ENCODE assay signal across 14 cellular contexts in the genomic region with DNA sequence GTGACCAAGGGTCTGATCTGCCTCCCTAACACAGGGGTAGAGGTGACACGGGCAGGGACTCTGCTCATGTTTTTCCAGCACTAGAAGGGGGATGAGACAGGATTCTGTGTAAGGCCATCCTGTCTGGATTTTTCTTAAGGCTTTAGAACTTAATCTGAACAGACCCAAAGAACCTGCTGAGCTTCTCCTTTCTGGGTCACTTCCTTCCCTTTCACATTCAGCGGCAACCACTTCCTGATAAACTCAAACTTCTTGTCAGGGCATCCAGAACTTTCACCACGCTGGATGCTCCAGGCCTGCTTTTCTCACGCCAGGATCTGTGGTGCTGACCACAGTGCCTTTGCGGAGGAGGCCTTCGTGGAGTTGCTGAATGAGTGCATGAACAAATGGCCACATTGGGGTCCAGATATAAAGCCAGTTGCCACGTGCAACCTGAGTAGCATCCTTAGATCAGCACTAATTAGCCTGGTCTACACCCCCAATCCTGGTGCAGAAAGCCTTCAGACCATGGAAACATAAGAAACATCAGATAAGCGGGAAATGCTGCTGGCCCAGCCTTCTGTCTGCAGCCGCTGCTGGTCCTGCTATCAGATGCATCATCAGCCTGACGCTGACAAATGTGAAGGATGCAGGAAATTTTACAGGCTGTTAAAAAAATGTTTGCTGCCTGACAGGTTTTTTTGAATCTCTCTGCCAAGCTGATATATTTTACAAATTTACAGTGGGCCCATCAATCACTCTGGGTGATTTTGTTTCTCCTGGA.
DNase-seq lines count a peak whose midpoint lies in the region; ATAC-seq, FAIRE-seq and TF ChIP-seq lines count a peak whose summit lies in the region.
"Had no signal": no experiment of that assay in that cellular context is flagged by ENCODE, and none has a peak within 500 bp of the region (broad histone marks: within the 10 kb centered on the region; RNA-seq: fewer than 3 reads in every experiment).

No MANE protein-coding gene starts in this region.

- peaks cover 19 to 25% of the 10 kb centered on the region in 2 donors for H3K4me1 Mint-ChIP-seq in immature natural killer cell

- H3K27me3 Mint-ChIP-seq in immature natural killer cell (ENCODE audit: low read depth in 3 of 3) = peaks cover 7 to 15% (median 14%) of the 10 kb centered on the region in 3 donors

- TF ChIP-seq RAD21 in HepG2 (CRISPR knock-in tag; IDR thresholded peaks at IDR 0.05) (no peak), SK-N-SH (IDR thresholded peaks at IDR 0.05; ENCODE audit: low read length) (no peak)

- no peaks in the 10 kb centered on the region for H3K36me3 Mint-ChIP-seq in immature natural killer cell
- H3K36me3 Mint-ChIP-seq: naive thymus-derived CD8-positive, alpha-beta T cell had no signal

- H3K27ac Mint-ChIP-seq in immature natural killer cell = no peak overlapping the region
- H3K27ac Mint-ChIP-seq: activated CD4-positive, alpha-beta T cell treated with anti-CD3 and anti-CD28 coated beads for 36 hours; naive thymus-derived CD8-positive, alpha-beta T cell; T-helper 2 cell treated with Interferon-gamma antibody and Interleukin-4, amounts not matched to agents 5 μg/mL and 100 μg/mL, for 36 hours had no signal

- POLR2A ChIA-PET in HepG2 (lab: Yijun Ruan, JAX) = no interaction called here
- POLR2A ChIA-PET in SK-N-SH (lab: Yijun Ruan, JAX) = no interaction called here

- H2AFZ ChIP-seq in HepG2 (ENCODE audit: low read length) = no peak overlapping the region
- H2AFZ ChIP-seq in SK-N-SH (ENCODE audit: low read depth) = no peak overlapping the region

- H3F3A ChIP-seq in SK-N-SH (replicated peaks; ENCODE audit: insufficient read depth) = no peaks in the 10 kb centered on the region

- H4K20me1 ChIP-seq in HepG2 (ENCODE audit: insufficient read depth, low read length) = 0 out of 2 replicates have a peak, but pooled peaks cover 3% of the 10 kb centered on the region
- H4K20me1 ChIP-seq in SK-N-SH (ENCODE audit: insufficient read depth) = no peaks in the 10 kb centered on the region

- 26% methylated on average over 10 of the region's 10 CpGs for WGBS in HepG2 (ENCODE audit: low lambda C conversion rate)
- WGBS in right lobe of liver (ENCODE audit: insufficient coverage, low coverage, low lambda C conversion rate, missing lambda C conversion rate) = 35% methylated on average over 10 of the region's 10 CpGs
- 51% methylated on average over 9 of the region's 10 CpGs for WGBS in SK-N-SH (ENCODE audit: low lambda C conversion rate)

- BruUV-seq in HepG2 (replicated peaks; lab: Mats Ljungman, UMichigan) = no TSS peak

- H3K4me3 ChIP-seq in HepG2 (replicated peaks in 1 of 3; ENCODE audit: insufficient read depth in 1 of 3, low read depth in 2 of 3, low read length in 3 of 3) (no peak overlapping the region), right lobe of liver (no peak overlapping the region), SK-N-SH (ENCODE audit: low read depth in 2 of 2, low read length in 1 of 2) (no peak overlapping the region; a peak in 2 of 4 replicates), brain microvascular endothelial cell (ENCODE audit: low read depth, low read length) (no peak overlapping the region)
- H3K4me3 ChIP-seq: gastrocnemius medialis, vagina had no signal

- DNase-seq in HepG2 (ENCODE audit: low spot score) (no peak), right lobe of liver (no peak), SK-N-SH (peak; percentile 84), immature natural killer cell (no peak), C1 segment of cervical spinal cord (lab: John Stamatoyannopoulos, UW) (no peak), brain microvascular endothelial cell (no peak)
- DNase-seq: NCI-H2107 had no signal

- H3K4me3 Mint-ChIP-seq in immature natural killer cell = peak overlapping the region; percentile 26 to 72 (median 46)
- H3K4me3 Mint-ChIP-seq: activated CD4-positive, alpha-beta T cell treated with anti-CD3 and anti-CD28 coated beads for 36 hours; naive thymus-derived CD8-positive, alpha-beta T cell; T-helper 2 cell treated with Interferon-gamma antibody and Interleukin-4, amounts not matched to agents 5 μg/mL and 100 μg/mL, for 36 hours had no signal

- no peak for FAIRE-seq in HepG2 (lab: Jason Lieb, UNC)

- TF ChIP-seq EP300 in HepG2 (IDR thresholded peaks at IDR 0.05; ENCODE audit: low read depth in 2 of 2, low read length in 2 of 2) (no peak), HepG2 (CRISPR knock-in tag; IDR thresholded peaks at IDR 0.05; ENCODE audit: borderline replicate concordance) (no peak), SK-N-SH (IDR thresholded peaks at IDR 0.05; ENCODE audit: borderline replicate concordance in 1 of 2, low read depth in 1 of 2, low read length in 1 of 2) (peak in 1 of 2 experiments; percentile 69; a peak in 2 of 4 replicates)

- H3K4me1 ChIP-seq in HepG2 (ENCODE audit: insufficient read depth, low read length) (no peaks in the 10 kb centered on the region), right lobe of liver (no peaks in the 10 kb centered on the region), SK-N-SH (ENCODE audit: control insufficient read depth in 1 of 2, insufficient read depth in 2 of 2, low read depth in 1 of 2, low read length in 1 of 2) (peaks cover 0 to 56% of the 10 kb centered on the region in 2 experiments; a peak in 2 of 4 replicates)
- H3K4me1 ChIP-seq: gastrocnemius medialis, vagina had no signal

- H3K27ac ChIP-seq in HepG2 (ENCODE audit: extremely low read length, insufficient read depth, low read length) (no peak overlapping the region), right lobe of liver (no peak overlapping the region), SK-N-SH (ENCODE audit: low read depth in 2 of 2, low read length in 1 of 2) (peak overlapping the region in 1 of 2 experiments; percentile 97; a peak in 2 of 4 replicates), brain microvascular endothelial cell (no peak overlapping the region)
- H3K27ac ChIP-seq: gastrocnemius medialis, vagina had no signal

- TF ChIP-seq CTCF in HepG2 (CRISPR knock-in tag; IDR thresholded peaks at IDR 0.05) (no peak), right lobe of liver (IDR thresholded peaks at IDR 0.05) (no peak), SK-N-SH (IDR thresholded peaks at IDR 0.05) (no peak), brain microvascular endothelial cell (IDR thresholded peaks at IDR 0.05; ENCODE audit: low read depth, low read length, missing control alignments) (no peak)

- intact Hi-C loops in HepG2 (cut with micrococcal nuclease; ENCODE audit: unreplicated experiment) = loop anchor here (1.0 to 10.0 kb wide), 3 partner anchors 68 to 293 kb away; partner anchors contain the start of gene CFAP77
- intact Hi-C loops in right lobe of liver (cut with DNase I) = loop anchor here (5.0 kb wide), 2 partner anchors 70 to 295 kb away; no protein-coding TSS in a partner anchor

- in situ Hi-C loops in HepG2 (cut with HindIII; ENCODE audit: extremely low pct_ligation_motif_present, low pct_unique_long_range_greater_than_20kb) = loop anchor here (5.0 to 10.0 kb wide), 2 partner anchors 70 to 92 kb away; partner anchors contain the start of gene CFAP77
- in situ Hi-C loops in brain microvascular endothelial cell (cut with HindIII; ENCODE audit: low pct_ligation_motif_present, low sequenced_read_pairs) = no loop called here

- H3K9ac ChIP-seq in HepG2 (ENCODE audit: insufficient read depth, low read depth, low read length) = no peak overlapping the region
- H3K9ac ChIP-seq in SK-N-SH = no peak overlapping the region

- H3K9me3 ChIP-seq in HepG2 (ENCODE audit: low read length) (no peaks in the 10 kb centered on the region), right lobe of liver (no peaks in the 10 kb centered on the region), SK-N-SH (no peaks in the 10 kb centered on the region)
- H3K9me3 ChIP-seq: gastrocnemius medialis, vagina had no signal

- H3K4me2 ChIP-seq in HepG2 (ENCODE audit: low read depth, low read length) (no peak overlapping the region), SK-N-SH (no peak overlapping the region)

- H3K9me3 Mint-ChIP-seq in immature natural killer cell = no peaks in the 10 kb centered on the region
- H3K9me3 Mint-ChIP-seq: naive thymus-derived CD8-positive, alpha-beta T cell; T-helper 2 cell treated with Interferon-gamma antibody and Interleukin-4, amounts not matched to agents 5 μg/mL and 100 μg/mL, for 36 hours had no signal

- H3K36me3 ChIP-seq in HepG2 (replicated peaks in 1 of 2; ENCODE audit: control insufficient read depth in 1 of 2, insufficient read depth in 2 of 2, low read length in 2 of 2) (no peaks in the 10 kb centered on the region), right lobe of liver (no peaks in the 10 kb centered on the region), SK-N-SH (replicated peaks in 1 of 2; ENCODE audit: control insufficient read depth in 1 of 2, insufficient read depth in 2 of 2, low read length in 1 of 2) (no peaks in the 10 kb centered on the region), brain microvascular endothelial cell (replicated peaks) (no peaks in the 10 kb centered on the region)
- H3K36me3 ChIP-seq: gastrocnemius medialis, vagina had no signal

- TF ChIP-seq POLR2A in HepG2 (IDR thresholded peaks at IDR 0.05; ENCODE audit: insufficient read depth in 1 of 2, low read depth in 2 of 2, low read length in 2 of 2) (no peak), right lobe of liver (IDR thresholded peaks at IDR 0.05) (no peak)

- H3K9me2 ChIP-seq in SK-N-SH = no peaks in the 10 kb centered on the region

- ATAC-seq in HepG2 = no peak
- ATAC-seq in right lobe of liver = no peak
- no peak for ATAC-seq in HG03439 (IDR thresholded peaks at IDR 0.05; ENCODE audit: unreplicated experiment)
- no peak for ATAC-seq in HG02623 (IDR thresholded peaks at IDR 0.05; ENCODE audit: unreplicated experiment)

- CTCF ChIA-PET in HepG2 (lab: Yijun Ruan, JAX; ENCODE audit: low intra/inter-chr PET ratio, low total read pairs) = interaction anchor here (1.0 to 3.2 kb wide), 3 partner anchors 60 to 96 kb away, joined by 3 to 17 read pairs (median 4); no protein-coding TSS in a partner anchor
- CTCF ChIA-PET in SK-N-SH (lab: Yijun Ruan, JAX) = interaction anchor here (0.5 to 9.2 kb wide), 33 partner anchors 9 to 395 kb away, joined by 3 to 72 read pairs (median 3); partner anchors contain the start of genes CFAP77, DDX31 and GTF3C4

- no peaks in the 10 kb centered on the region for H3K79me2 ChIP-seq in HepG2 (ENCODE audit: insufficient read depth, low read length)
- no peaks in the 10 kb centered on the region for H3K79me2 ChIP-seq in SK-N-SH (ENCODE audit: insufficient read depth)

- H3K27me3 ChIP-seq in HepG2 (ENCODE audit: control insufficient read depth in 1 of 2, insufficient read depth in 2 of 2, low read length in 2 of 2) (peaks cover 9 to 75% of the 10 kb centered on the region in 2 experiments), right lobe of liver (no peaks in the 10 kb centered on the region), SK-N-SH (ENCODE audit: insufficient read depth) (no peaks in the 10 kb centered on the region), brain microvascular endothelial cell (replicated peaks) (peaks cover 13% of the 10 kb centered on the region)
- H3K27me3 ChIP-seq: vagina had no signal

TF ChIP-seq in SK-N-SH, 30 proteins besides CTCF, POLR2A, EP300 and RAD21 (continues in another document):
- TF ChIP-seq RXRA (IDR thresholded peaks at IDR 0.05; ENCODE audit: borderline replicate concordance, low read depth) (no peak), GATA2 (CRISPR knock-in tag; IDR thresholded peaks at IDR 0.05) (peak; percentile 97), NFIC (IDR thresholded peaks at IDR 0.05; ENCODE audit: borderline replicate concordance) (no peak), GABPA (IDR thresholded peaks at IDR 0.05; ENCODE audit: low read depth) (no peak), RCOR1 (IDR thresholded peaks at IDR 0.05; ENCODE audit: low read length) (no peak)

Comparison
In these comparisons a context has a peak if more than half of its experiments do, and no peak if none do; other contexts are left out.
1. Of the 25 proteins assayed by ChIP-seq in both HepG2 and SK-N-SH: peak only in HepG2: none; only in SK-N-SH: CHD2, FOXJ3 and MXI1; in both: none; in neither: 21; mixed calls (peak in some experiments, not most) for 1.